4 cellular contexts compared by ENCODE assay signal in genomic region chr6:169262602-169263001, GRCh38. TPM values are rescaled to one million over a fixed set of nuclear protein-coding genes. Genes with fewer than 3 reads are reported as not detected.
"Had no signal": no experiment of that assay in that cellular context is flagged by ENCODE, and none has a peak within 500 bp of the region (broad histone marks: within the 10 kb centered on the region; RNA-seq: fewer than 3 reads in every experiment).

No MANE protein-coding gene starts in this region.

RNA-seq across cellular contexts. Expression of gene THBS2, which starts 9.0 kb away (rescaled TPM):
- total RNA-seq: OCI-LY7, PC-3, PC-9, SJSA1 had no signal
